9 cellular contexts compared by ENCODE assay signal in genomic region chr17:42774066-42774750, GRCh38. TPM values are rescaled to one million over a fixed set of nuclear protein-coding genes. Genes with fewer than 3 reads are reported as not detected.
DNase-seq lines count a peak whose midpoint lies in the region; ATAC-seq and TF ChIP-seq lines count a peak whose summit lies in the region.
"Had no signal": no experiment of that assay in that cellular context is flagged by ENCODE, and none has a peak within 500 bp of the region (broad histone marks: within the 10 kb centered on the region; RNA-seq: fewer than 3 reads in every experiment).

No MANE protein-coding gene starts in this region.

- H3K9me3 ChIP-seq in CD8-positive, alpha-beta T cell (ENCODE audit: low read length), result no peaks in the 10 kb centered on the region
- no peaks in the 10 kb centered on the region for H3K9me3 ChIP-seq in ectodermal cell (ENCODE audit: control insufficient read depth, low read length)

- no peak for ATAC-seq in CD8-positive, alpha-beta T cell
- no peak for ATAC-seq in sciatic nerve

- peaks cover 31% of the 10 kb centered on the region for H3K36me3 ChIP-seq in CD8-positive, alpha-beta T cell (ENCODE audit: insufficient read depth, low read length)
- H3K36me3 ChIP-seq in ectodermal cell (ENCODE audit: control insufficient read depth, insufficient read depth, low read length), result peaks cover 8% of the 10 kb centered on the region

- no peak for DNase-seq in CD8-positive, alpha-beta T cell
- DNase-seq in NCI-H226 (peak; percentile 77), neural crest cell (ENCODE audit: low read depth, low spot score) (no peak), anterior cingulate cortex (lab: John Stamatoyannopoulos, UW) (no peak), NCI-H524 (lab: John Stamatoyannopoulos, UW) (no peak), sciatic nerve (ENCODE audit: low spot score) (no peak), NCI-H82 (lab: John Stamatoyannopoulos, UW) (no peak)
- DNase-seq: midbrain had no signal

- no peaks in the 10 kb centered on the region for H3K27me3 ChIP-seq in CD8-positive, alpha-beta T cell (ENCODE audit: insufficient read depth, low read length)
- no peaks in the 10 kb centered on the region for H3K27me3 ChIP-seq in ectodermal cell (ENCODE audit: control insufficient read depth, insufficient read depth, low read length, poor library complexity, severe bottlenecking)

- H3K4me1 ChIP-seq in CD8-positive, alpha-beta T cell (ENCODE audit: insufficient read depth, low read length), result peaks cover 11% of the 10 kb centered on the region
- peaks cover 6% of the 10 kb centered on the region for H3K4me1 ChIP-seq in ectodermal cell (ENCODE audit: control insufficient read depth, insufficient read depth, low read length)

- TF ChIP-seq CTCF in CD8-positive, alpha-beta T cell (IDR thresholded peaks at IDR 0.05), result no peak
- TF ChIP-seq CTCF in neural crest cell (conservative IDR thresholded peaks at IDR 0.05), result no peak

- H3K36me3 Mint-ChIP-seq in CD8-positive, alpha-beta T cell, result peaks cover 49% of the 10 kb centered on the region
- H3K36me3 Mint-ChIP-seq in neural crest cell (ENCODE audit: low read depth), result no peaks in the 10 kb centered on the region

- 75 to 87% methylated on average over 3 of the region's 3 CpGs for WGBS in ectodermal cell, 2 experiments

- H3K4me3 Mint-ChIP-seq in CD8-positive, alpha-beta T cell, result peak overlapping the region; percentile 99
- peak overlapping the region; percentile 98 for H3K4me3 Mint-ChIP-seq in neural crest cell

- intact Hi-C loops in CD8-positive, alpha-beta T cell (cut with DNase I, micrococcal nuclease), result no loop called here
- intact Hi-C loops in sciatic nerve (cut with DNase I), result no loop called here

- H3K4me1 Mint-ChIP-seq in CD8-positive, alpha-beta T cell (ENCODE audit: low read depth), result peaks cover 28% of the 10 kb centered on the region
- H3K4me1 Mint-ChIP-seq in neural crest cell, result peaks cover 27% of the 10 kb centered on the region

- H3K27ac Mint-ChIP-seq in CD8-positive, alpha-beta T cell, result peak overlapping the region; percentile 98
- no peak overlapping the region for H3K27ac Mint-ChIP-seq in neural crest cell (ENCODE audit: unreplicated experiment)

- H3K4me3 ChIP-seq in CD8-positive, alpha-beta T cell (ENCODE audit: low read depth, low read length), result peak overlapping the region; percentile 99
- H3K4me3 ChIP-seq in ectodermal cell (ENCODE audit: insufficient read depth, low read depth, low read length), result peak overlapping the region; percentile 79

- peak overlapping the region; percentile 93 for H3K27ac ChIP-seq in CD8-positive, alpha-beta T cell (ENCODE audit: low read depth, low read length)
- H3K27ac ChIP-seq in ectodermal cell (ENCODE audit: insufficient read depth, low read depth, low read length, poor library complexity, severe bottlenecking), result no peak overlapping the region

- CTCF ChIA-PET in CD8-positive, alpha-beta T cell (lab: Charles Lee), result interaction anchor here (1.2 to 2.2 kb wide), 4 partner anchors 10 to 196 kb away, joined by 4 to 13 read pairs (median 4); partner anchors contain the start of gene BECN1

- POLR2A ChIA-PET in CD8-positive, alpha-beta T cell (lab: Charles Lee), result interaction anchor here (0.8 to 1.9 kb wide), 8 partner anchors 12 to 709 kb away, joined by 3 to 8 read pairs (median 5); partner anchors contain the start of genes BECN1, DHX8, RAMP2 and TUBG1

- no peaks in the 10 kb centered on the region for H3K9me3 Mint-ChIP-seq in CD8-positive, alpha-beta T cell
- H3K9me3 Mint-ChIP-seq in neural crest cell, result no peaks in the 10 kb centered on the region

- no peaks in the 10 kb centered on the region for H3K27me3 Mint-ChIP-seq in CD8-positive, alpha-beta T cell (ENCODE audit: low read depth)
- H3K27me3 Mint-ChIP-seq in neural crest cell (ENCODE audit: low read depth), result peaks cover under 1% of the 10 kb centered on the region

RNA-seq across cellular contexts. Expression of gene VPS25, which starts 1.0 kb away (rescaled TPM):
- 10 to 100 TPM; 41.0 to 45.1 TPM for total RNA-seq in CD8-positive, alpha-beta T cell
- polyA plus RNA-seq in ectodermal cell (2013, experiment 1 of 4), result 111 TPM
- polyA plus RNA-seq in ectodermal cell (2013, experiment 2 of 4), result 121 TPM
- polyA plus RNA-seq in ectodermal cell (2013, experiment 3 of 4), result 98.4 TPM
- polyA plus RNA-seq in ectodermal cell (2013, experiment 4 of 4), result 107 TPM
- total RNA-seq in neural crest cell (83.7 and 88.7 TPM in 2 replicates), sciatic nerve (24.8 TPM)

RNA-seq across cellular contexts. Expression of gene WNK4, which starts 6.2 kb away (rescaled TPM):
- under 1 TPM; 0.16 to 0.28 TPM for total RNA-seq in CD8-positive, alpha-beta T cell
- 0.30 TPM for polyA plus RNA-seq in ectodermal cell (2013, experiment 1 of 4)
- polyA plus RNA-seq in ectodermal cell (2013, experiment 2 of 4), result 0.27 TPM
- polyA plus RNA-seq in ectodermal cell (2013, experiment 3 of 4), result 1.1 TPM
- 0.57 TPM for polyA plus RNA-seq in ectodermal cell (2013, experiment 4 of 4)
- total RNA-seq in neural crest cell, result 0.58 and 0.73 TPM in 2 replicates
- 1.4 TPM for total RNA-seq in sciatic nerve

RNA-seq across cellular contexts. Expression of gene RAMP2, which starts 13.2 kb away (rescaled TPM):
- total RNA-seq in CD8-positive, alpha-beta T cell, result not detected
- 6.2 TPM for polyA plus RNA-seq in ectodermal cell (2013, experiment 1 of 4)
- 5.1 TPM for polyA plus RNA-seq in ectodermal cell (2013, experiment 2 of 4)
- polyA plus RNA-seq in ectodermal cell (2013, experiment 3 of 4), result 10.8 TPM
- polyA plus RNA-seq in ectodermal cell (2013, experiment 4 of 4), result 7.8 TPM
- total RNA-seq in neural crest cell (6.5 and 7.9 TPM in 2 replicates), sciatic nerve (67.5 TPM)

RNA-seq across cellular contexts. Expression of gene COA3, which starts 24.3 kb away (rescaled TPM):
- total RNA-seq in CD8-positive, alpha-beta T cell, result 1 to 10 TPM; 4.0 to 5.6 TPM
- 73.9 TPM for polyA plus RNA-seq in ectodermal cell (2013, experiment 1 of 4)
- 70.0 TPM for polyA plus RNA-seq in ectodermal cell (2013, experiment 2 of 4)
- polyA plus RNA-seq in ectodermal cell (2013, experiment 3 of 4), result 66.2 TPM
- polyA plus RNA-seq in ectodermal cell (2013, experiment 4 of 4), result 73.9 TPM
- total RNA-seq in neural crest cell, result 85.3 and 92.7 TPM in 2 replicates
- total RNA-seq in sciatic nerve, result 36.1 TPM

RNA-seq across cellular contexts. Expression of gene CNTD1, which starts 24.5 kb away (rescaled TPM):
- not detected for total RNA-seq in CD8-positive, alpha-beta T cell
- polyA plus RNA-seq in ectodermal cell (2013, experiment 1 of 4), result not detected
- 0.59 TPM for polyA plus RNA-seq in ectodermal cell (2013, experiment 2 of 4)
- not detected for polyA plus RNA-seq in ectodermal cell (2013, experiment 3 of 4)
- 0.49 TPM for polyA plus RNA-seq in ectodermal cell (2013, experiment 4 of 4)
- total RNA-seq in neural crest cell (not detected in 2 replicates), sciatic nerve (1.1 TPM)
